2 cellular contexts compared by ENCODE assay signal in genomic region chr5:1167728-1168709, GRCh38.
TF ChIP-seq lines count a peak whose summit lies in the region.

No MANE protein-coding gene starts in this region.

TF ChIP-seq in IMR-90, 13 proteins besides CTCF, POLR2A, EP300 and RAD21 (continued from another document):
- TF ChIP-seq MAFK (IDR thresholded peaks at IDR 0.05; ENCODE audit: low read depth, low read length), result no peak

TF ChIP-seq in PFSK-1, 5 proteins besides CTCF, POLR2A, EP300 and RAD21 (continued from another document):
- no peak for TF ChIP-seq REST (IDR thresholded peaks at IDR 0.05; ENCODE audit: insufficient read depth in 1 of 2, low read depth in 2 of 2, low read length in 2 of 2)
